Comparison of ENCODE assay signal across 23 cellular contexts in the genomic region with DNA sequence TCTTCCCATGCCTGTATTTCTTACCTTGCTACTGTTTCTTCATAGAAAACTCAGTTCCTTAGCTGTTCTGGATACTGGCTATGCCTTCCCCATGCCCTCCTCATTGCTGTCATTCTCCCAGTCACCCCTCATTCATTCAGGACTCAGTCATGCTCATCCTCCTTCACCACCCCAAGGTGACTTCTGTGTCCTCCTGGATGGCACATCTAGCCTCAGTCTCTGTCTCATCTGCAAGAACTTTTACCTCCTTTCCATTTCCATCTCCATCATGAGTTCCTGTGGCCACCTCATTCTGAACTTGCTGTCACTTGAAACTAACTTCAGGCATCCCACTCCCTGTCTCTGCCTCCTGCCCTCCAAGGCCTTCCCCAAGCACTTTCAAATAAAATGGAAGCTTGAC.
"Had no signal": no experiment of that assay in that cellular context is flagged by ENCODE, and none has a peak within 500 bp of the region (broad histone marks: within the 10 kb centered on the region; RNA-seq: fewer than 3 reads in every experiment).

No MANE protein-coding gene starts in this region.

- H3K27me3 ChIP-seq: ascending aorta, breast epithelium, cardiac muscle cell, dorsolateral prefrontal cortex, foreskin keratinocyte, gastrocnemius medialis had no signal

- H3K27ac Mint-ChIP-seq: activated CD4-positive, alpha-beta memory T cell treated with anti-CD3 and anti-CD28 coated beads for 36 hours; activated CD4-positive, alpha-beta T cell treated with anti-CD3 and anti-CD28 coated beads for 36 hours; activated CD4-positive, alpha-beta T cell treated with anti-CD3 and anti-CD28 coated beads, Interleukin-2, amount 10 ng/mL, durations not matched to agents 24 days and 14 days; activated CD8-positive, alpha-beta memory T cell treated with anti-CD3 and anti-CD28 coated beads, Interleukin-2, amount 10 ng/mL, durations not matched to agents 7 days and 5 days; activated CD8-positive, alpha-beta T cell treated with anti-CD3 and anti-CD28 coated beads, Interleukin-2, amount 10 ng/mL, durations not matched to agents 7 days and 5 days; activated naive CD4-positive, alpha-beta T cell treated with anti-CD3 and anti-CD28 coated beads, Interleukin-2, amount 10 ng/mL, durations not matched to agents 7 days and 5 days; activated naive CD4-positive, alpha-beta T cell treated with anti-CD3 and anti-CD28 coated beads, Interleukin-2, amount 50 U/mL, for 72 hours; activated naive CD8-positive, alpha-beta T cell treated with anti-CD3 and anti-CD28 coated beads, Interleukin-2, amount 10 ng/mL, durations not matched to agents 7 days and 5 days; dendritic cell treated with granulocyte-macrophage colony-stimulating factor and Interleukin-4, amounts not matched to agents 40 ng/mL and 50 ng/mL, for 4 days; endodermal cell had no signal

- DNase-seq: activated CD4-positive, CD25-positive, alpha-beta regulatory T cell; activated CD4-positive, CD25-positive, alpha-beta regulatory T cell treated with anti-CD3 and anti-CD28 coated beads, Interleukin-2, amount 50 U/mL, for 72 hours; activated gamma-delta T cell; activated naive CD8-positive, alpha-beta T cell treated with anti-CD3 and anti-CD28 coated beads, Interleukin-2, amount 10 ng/mL, durations not matched to agents 7 days and 5 days; central memory CD4-positive, alpha-beta T cell; effector memory CD4-positive, alpha-beta T cell; foreskin keratinocyte; gastrocnemius medialis had no signal

- H3K9me3 Mint-ChIP-seq: activated CD4-positive, alpha-beta memory T cell treated with anti-CD3 and anti-CD28 coated beads for 36 hours; activated CD4-positive, alpha-beta T cell treated with anti-CD3 and anti-CD28 coated beads, Interleukin-2, amount 10 ng/mL, durations not matched to agents 24 days and 14 days; activated naive CD4-positive, alpha-beta T cell treated with anti-CD3 and anti-CD28 coated beads, Interleukin-2, amount 10 ng/mL, durations not matched to agents 7 days and 5 days; dendritic cell treated with granulocyte-macrophage colony-stimulating factor and Interleukin-4, amounts not matched to agents 40 ng/mL and 50 ng/mL, for 4 days; endodermal cell had no signal

- H3K9me3 ChIP-seq: ascending aorta, gastrocnemius medialis had no signal

- H3K4me3 Mint-ChIP-seq: activated CD4-positive, alpha-beta memory T cell treated with anti-CD3 and anti-CD28 coated beads for 36 hours; activated CD4-positive, alpha-beta T cell treated with anti-CD3 and anti-CD28 coated beads for 36 hours; activated CD4-positive, alpha-beta T cell treated with anti-CD3 and anti-CD28 coated beads, Interleukin-2, amount 10 ng/mL, durations not matched to agents 24 days and 14 days; activated CD8-positive, alpha-beta memory T cell treated with anti-CD3 and anti-CD28 coated beads, Interleukin-2, amount 10 ng/mL, durations not matched to agents 7 days and 5 days; activated CD8-positive, alpha-beta T cell treated with anti-CD3 and anti-CD28 coated beads, Interleukin-2, amount 10 ng/mL, durations not matched to agents 7 days and 5 days; activated naive CD4-positive, alpha-beta T cell treated with anti-CD3 and anti-CD28 coated beads, Interleukin-2, amount 10 ng/mL, durations not matched to agents 7 days and 5 days; activated naive CD8-positive, alpha-beta T cell treated with anti-CD3 and anti-CD28 coated beads, Interleukin-2, amount 10 ng/mL, durations not matched to agents 7 days and 5 days; brain; dendritic cell treated with granulocyte-macrophage colony-stimulating factor and Interleukin-4, amounts not matched to agents 40 ng/mL and 50 ng/mL, for 4 days; endodermal cell had no signal

- H3K4me3 ChIP-seq: ascending aorta, breast epithelium, cardiac muscle cell, coronary artery, dorsolateral prefrontal cortex, gastrocnemius medialis had no signal

- H3K27ac ChIP-seq: ascending aorta, breast epithelium, cardiac muscle cell, coronary artery, dorsolateral prefrontal cortex, foreskin keratinocyte, gastrocnemius medialis had no signal

- H3K27me3 Mint-ChIP-seq: activated CD4-positive, alpha-beta memory T cell treated with anti-CD3 and anti-CD28 coated beads for 36 hours; activated CD4-positive, alpha-beta T cell treated with anti-CD3 and anti-CD28 coated beads for 36 hours; activated CD4-positive, alpha-beta T cell treated with anti-CD3 and anti-CD28 coated beads, Interleukin-2, amount 10 ng/mL, durations not matched to agents 24 days and 14 days; activated CD8-positive, alpha-beta memory T cell treated with anti-CD3 and anti-CD28 coated beads, Interleukin-2, amount 10 ng/mL, durations not matched to agents 7 days and 5 days; activated naive CD4-positive, alpha-beta T cell treated with anti-CD3 and anti-CD28 coated beads, Interleukin-2, amount 10 ng/mL, durations not matched to agents 7 days and 5 days; activated naive CD8-positive, alpha-beta T cell treated with anti-CD3 and anti-CD28 coated beads, Interleukin-2, amount 10 ng/mL, durations not matched to agents 7 days and 5 days; brain; dendritic cell treated with granulocyte-macrophage colony-stimulating factor and Interleukin-4, amounts not matched to agents 40 ng/mL and 50 ng/mL, for 4 days had no signal

- H3K4me1 Mint-ChIP-seq: activated CD8-positive, alpha-beta memory T cell treated with anti-CD3 and anti-CD28 coated beads, Interleukin-2, amount 10 ng/mL, durations not matched to agents 7 days and 5 days; activated naive CD4-positive, alpha-beta T cell treated with anti-CD3 and anti-CD28 coated beads, Interleukin-2, amount 10 ng/mL, durations not matched to agents 7 days and 5 days had no signal

- H3K36me3 ChIP-seq: ascending aorta, breast epithelium, cardiac muscle cell, gastrocnemius medialis had no signal

- H3K4me1 ChIP-seq: breast epithelium, foreskin keratinocyte had no signal
